16 cellular contexts compared by ENCODE assay signal in the genomic region with DNA sequence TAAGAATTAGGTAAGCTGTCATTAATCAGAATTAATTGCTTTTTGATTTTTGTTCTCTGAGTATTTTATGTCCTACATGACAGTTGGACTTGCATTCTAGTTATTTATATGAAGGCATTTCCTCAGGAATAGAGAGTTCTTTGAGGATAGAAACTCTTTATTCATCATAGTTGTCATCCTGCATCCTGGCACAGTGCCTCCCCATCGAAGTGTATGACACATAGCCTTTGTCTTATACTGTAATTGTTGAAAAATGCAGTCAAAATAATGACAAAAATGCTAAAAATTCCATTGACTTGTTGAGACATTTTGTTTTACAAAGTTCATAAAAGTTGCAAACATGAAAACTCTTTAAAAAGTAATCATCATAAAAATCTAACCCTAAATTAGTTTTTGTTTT. TPM values are rescaled to one million over a fixed set of nuclear protein-coding genes. Genes with fewer than 3 reads are reported as not detected.
DNase-seq lines count a peak whose midpoint lies in the region; ATAC-seq and TF ChIP-seq lines count a peak whose summit lies in the region.
"Had no signal": no experiment of that assay in that cellular context is flagged by ENCODE, and none has a peak within 500 bp of the region (broad histone marks: within the 10 kb centered on the region; RNA-seq: fewer than 3 reads in every experiment).

No MANE protein-coding gene starts in this region.

- H3K23ac ChIP-seq in IMR-90 (ENCODE audit: low read depth, low read length) = no peak overlapping the region

- no peak overlapping the region for H3K27ac ChIP-seq in IMR-90 (ENCODE audit: insufficient read depth, low read length)
- H3K27ac ChIP-seq: stomach had no signal

- no peak overlapping the region for H2AK5ac ChIP-seq in IMR-90 (ENCODE audit: low read depth, low read length)

- no peaks in the 10 kb centered on the region for H4K20me1 ChIP-seq in IMR-90 (ENCODE audit: insufficient read depth, low read length)

- BruUV-seq in IMR-90 (replicated peaks; lab: Mats Ljungman, UMichigan) = no TSS peak

- no peak overlapping the region for H2AFZ ChIP-seq in IMR-90 (replicated peaks; ENCODE audit: low read length, poor library complexity)

- no peak overlapping the region for H3K4me3 ChIP-seq in IMR-90 (ENCODE audit: insufficient read depth, low read depth, low read length)
- H3K4me3 ChIP-seq in astrocyte of the spinal cord (ENCODE audit: low read depth, low read length) = no peak overlapping the region
- H3K4me3 ChIP-seq: stomach had no signal

- H2BK20ac ChIP-seq in IMR-90 (ENCODE audit: low read depth, low read length) = no peak overlapping the region; the same call in 1 of the 2 replicates

- H3K4ac ChIP-seq in IMR-90 (ENCODE audit: low read depth, low read length) = no peak overlapping the region

- no peaks in the 10 kb centered on the region for H3K36me3 ChIP-seq in IMR-90 (ENCODE audit: control insufficient read depth, insufficient read depth, low read length)
- H3K36me3 ChIP-seq: stomach had no signal

- H3K4me2 ChIP-seq in IMR-90 (ENCODE audit: low read depth, low read length) = no peak overlapping the region

- no peaks in the 10 kb centered on the region for H3K79me1 ChIP-seq in IMR-90 (ENCODE audit: low read depth in 1 of 2, low read length in 2 of 2)

- TF ChIP-seq RAD21 in IMR-90 (IDR thresholded peaks at IDR 0.05; ENCODE audit: low read length) = no peak

- H2BK15ac ChIP-seq in IMR-90 (ENCODE audit: low read depth, low read length) = no peak overlapping the region

- H3K9me1 ChIP-seq in IMR-90 (ENCODE audit: insufficient read depth, low read length) = no peaks in the 10 kb centered on the region

- no peak overlapping the region for H3K56ac ChIP-seq in IMR-90 (ENCODE audit: extremely low read depth, insufficient read depth, low read length)

- CTCF ChIA-PET in IMR-90 (lab: Yijun Ruan, JAX) = no interaction called here

- no peak overlapping the region for H4K5ac ChIP-seq in IMR-90 (ENCODE audit: low read depth, low read length)

- H2BK120ac ChIP-seq in IMR-90 (ENCODE audit: low read depth, low read length) = 0 out of 2 replicates have a peak overlapping the region, but pooled peaks have one; percentile 16

- TF ChIP-seq CTCF in IMR-90 (conservative IDR thresholded peaks at IDR 0.05; ENCODE audit: low read depth, low read length) (no peak), astrocyte of the spinal cord (IDR thresholded peaks at IDR 0.05; ENCODE audit: low read depth, low read length) (no peak)

- H3K18ac ChIP-seq in IMR-90 (ENCODE audit: low read depth, low read length) = no peak overlapping the region; the same call in 1 of the 2 replicates

- in situ Hi-C loops in IMR-90 (cut with MboI; ENCODE audit: low sequenced_read_pairs) (loop anchor here (10.0 kb wide), 1 partner anchor 62 kb away; no protein-coding TSS in a partner anchor), astrocyte of the spinal cord (cut with HindIII; ENCODE audit: low sequenced_read_pairs) (no loop called here)

- POLR2A ChIA-PET in IMR-90 (lab: Charles Lee; ENCODE audit: unreplicated experiment) = no interaction called here

- ATAC-seq in IMR-90 (ENCODE audit: low read depth) (no peak), HG03342 (IDR thresholded peaks at IDR 0.05; ENCODE audit: unreplicated experiment) (no peak)
- ATAC-seq: activated T-cell treated with anti-CD3 and anti-CD28 coated beads, Interleukin-2, amount 50 U/mL, for 4 hours; HCT116 had no signal

- H2BK5ac ChIP-seq in IMR-90 (ENCODE audit: low read depth, low read length, poor library complexity, severe bottlenecking) = no peak overlapping the region

- TF ChIP-seq POLR2A in IMR-90 (IDR thresholded peaks at IDR 0.05; ENCODE audit: low read depth, low read length) = no peak

- no peak overlapping the region for H4K91ac ChIP-seq in IMR-90 (ENCODE audit: insufficient read depth, low read depth, low read length)

- H3K9ac ChIP-seq in IMR-90 (ENCODE audit: low read depth, low read length) = no peak overlapping the region

- H2AK9ac ChIP-seq in IMR-90 (replicated peaks; ENCODE audit: low read depth, low read length, poor library complexity) = no peak overlapping the region

- dilution Hi-C loops in IMR-90 (cut with HindIII; ENCODE audit: low sequenced_read_pairs, unreplicated experiment) = no loop called here

- no CpG with 5 or more reads among the region's 1 CpG for WGBS in IMR-90 (ENCODE audit: extremely low coverage in 2 of 2, insufficient read length in 1 of 2), 2 experiments

- no peaks in the 10 kb centered on the region for H3K27me3 ChIP-seq in IMR-90 (ENCODE audit: control insufficient read depth, insufficient read depth, low read length)
- H3K27me3 ChIP-seq: stomach had no signal

- H3K4me1 ChIP-seq in IMR-90 (ENCODE audit: control insufficient read depth, insufficient read depth, low read length) = no peaks in the 10 kb centered on the region
- H3K4me1 ChIP-seq: stomach had no signal

- H4K8ac ChIP-seq in IMR-90 (ENCODE audit: low read depth in 2 of 2, low read length in 2 of 2) = peak overlapping the region in 1 of 2 experiments; percentile 35; a peak in 1 of 4 replicates

- DNase-seq in AG08396 (ENCODE audit: low spot score) = peak; percentile 29
- peak; percentile 76 for DNase-seq in IMR-90
- peak; percentile 60 for DNase-seq in astrocyte of the spinal cord (ENCODE audit: low read depth, low spot score)
- peak; percentile 53 for DNase-seq in glomerular visceral epithelial cell (ENCODE audit: extremely low spot score)
- no peak for DNase-seq in medulla oblongata (ENCODE audit: extremely low spot score)
- DNase-seq in ureter (ENCODE audit: low spot score) = no peak
- no peak for DNase-seq in NOMO-1 treated with DMSO at 0.1 percent for 48 hours (lab: John Stamatoyannopoulos, UW; ENCODE audit: unreplicated experiment)
- DNase-seq: activated T-cell treated with anti-CD3 and anti-CD28 coated beads, Interleukin-2, amount 50 U/mL, for 4 hours; Kasumi-1; NCI-H2029; NCI-H748 treated with DMSO at 0.1 percent for 48 hours; nucleus accumbens; stomach had no signal

- intact Hi-C loops in IMR-90 (cut with micrococcal nuclease) = no loop called here

- H3K14ac ChIP-seq in IMR-90 (replicated peaks; ENCODE audit: low read depth, low read length) = no peak overlapping the region

- H3K9me3 ChIP-seq in IMR-90 (ENCODE audit: control insufficient read depth, insufficient read depth, low read length) = no peaks in the 10 kb centered on the region

TF ChIP-seq in IMR-90, 13 proteins besides CTCF, POLR2A, EP300 and RAD21:
- TF ChIP-seq MAFK (IDR thresholded peaks at IDR 0.05; ENCODE audit: low read depth, low read length) = no peak
- TF ChIP-seq CHD1 (IDR thresholded peaks at IDR 0.05; ENCODE audit: low read depth, low read length) = no peak
- TF ChIP-seq, protein P1, sequence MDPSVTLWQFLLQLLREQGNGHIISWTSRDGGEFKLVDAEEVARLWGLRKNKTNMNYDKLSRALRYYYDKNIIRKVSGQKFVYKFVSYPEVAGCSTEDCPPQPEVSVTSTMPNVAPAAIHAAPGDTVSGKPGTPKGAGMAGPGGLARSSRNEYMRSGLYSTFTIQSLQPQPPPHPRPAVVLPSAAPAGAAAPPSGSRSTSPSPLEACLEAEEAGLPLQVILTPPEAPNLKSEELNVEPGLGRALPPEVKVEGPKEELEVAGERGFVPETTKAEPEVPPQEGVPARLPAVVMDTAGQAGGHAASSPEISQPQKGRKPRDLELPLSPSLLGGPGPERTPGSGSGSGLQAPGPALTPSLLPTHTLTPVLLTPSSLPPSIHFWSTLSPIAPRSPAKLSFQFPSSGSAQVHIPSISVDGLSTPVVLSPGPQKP (IDR thresholded peaks at IDR 0.05; ENCODE audit: borderline replicate concordance, low read depth, low read length) = no peak
- no peak for TF ChIP-seq FOS (IDR thresholded peaks at IDR 0.05; ENCODE audit: low read depth, low read length)
- TF ChIP-seq NFE2L2 (IDR thresholded peaks at IDR 0.05; ENCODE audit: low read depth, low read length) = no peak
- TF ChIP-seq RCOR1 (IDR thresholded peaks at IDR 0.05; ENCODE audit: insufficient replicate concordance, low read length) = no peak
- TF ChIP-seq MAZ (IDR thresholded peaks at IDR 0.05; ENCODE audit: borderline replicate concordance, low read depth, low read length) = no peak
- TF ChIP-seq, protein P2, sequence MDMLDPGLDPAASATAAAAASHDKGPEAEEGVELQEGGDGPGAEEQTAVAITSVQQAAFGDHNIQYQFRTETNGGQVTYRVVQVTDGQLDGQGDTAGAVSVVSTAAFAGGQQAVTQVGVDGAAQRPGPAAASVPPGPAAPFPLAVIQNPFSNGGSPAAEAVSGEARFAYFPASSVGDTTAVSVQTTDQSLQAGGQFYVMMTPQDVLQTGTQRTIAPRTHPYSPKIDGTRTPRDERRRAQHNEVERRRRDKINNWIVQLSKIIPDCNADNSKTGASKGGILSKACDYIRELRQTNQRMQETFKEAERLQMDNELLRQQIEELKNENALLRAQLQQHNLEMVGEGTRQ (IDR thresholded peaks at IDR 0.05; ENCODE audit: low read depth, low read length) = no peak
- TF ChIP-seq CEBPB (IDR thresholded peaks at IDR 0.05; ENCODE audit: low read depth, low read length) = no peak
- no peak for TF ChIP-seq RFX5 (IDR thresholded peaks at IDR 0.05; ENCODE audit: low read depth, low read length)
- TF ChIP-seq MXI1 (IDR thresholded peaks at IDR 0.05; ENCODE audit: borderline replicate concordance, low read depth, low read length) = no peak
- no peak for TF ChIP-seq BHLHE40 (IDR thresholded peaks at IDR 0.05; ENCODE audit: low read depth, low read length)

RNA-seq across cellular contexts. Expression of a gene that starts 36.5 kb away (rescaled TPM):
- total RNA-seq in IMR-90 (2012; rRNA removed) (not detected in 2 replicates), ureter (not detected)
- not detected in 2 replicates for polyA plus RNA-seq in IMR-90 (2012; rRNA removed)
- polyA plus RNA-seq in IMR-90 (2012; cell fraction: cytosol; rRNA removed) = not detected in 2 replicates
- polyA plus RNA-seq in IMR-90 (2012; cell fraction: nucleus; rRNA removed; ENCODE audit: low replicate concordance) = not detected in 2 replicates
- total RNA-seq: activated T-cell treated with anti-CD3 and anti-CD28 coated beads, Interleukin-2, amount 50 U/mL, for 4 hours; fibroblast of villous mesenchyme; stomach had no signal
- polyA plus RNA-seq: stomach had no signal

Comparison
In these comparisons a context has a peak if more than half of its experiments do, and no peak if none do; other contexts are left out.
1. DNase-seq: peak in AG08396 (single experiment), IMR-90 (single experiment), astrocyte of the spinal cord (single experiment) and glomerular visceral epithelial cell (single experiment); none in medulla oblongata (single experiment), ureter (single experiment) and NOMO-1 treated with DMSO at 0.1 percent for 48 hours (single experiment).